Comparison of ENCODE assay signal across 15 cellular contexts in the genomic region with DNA sequence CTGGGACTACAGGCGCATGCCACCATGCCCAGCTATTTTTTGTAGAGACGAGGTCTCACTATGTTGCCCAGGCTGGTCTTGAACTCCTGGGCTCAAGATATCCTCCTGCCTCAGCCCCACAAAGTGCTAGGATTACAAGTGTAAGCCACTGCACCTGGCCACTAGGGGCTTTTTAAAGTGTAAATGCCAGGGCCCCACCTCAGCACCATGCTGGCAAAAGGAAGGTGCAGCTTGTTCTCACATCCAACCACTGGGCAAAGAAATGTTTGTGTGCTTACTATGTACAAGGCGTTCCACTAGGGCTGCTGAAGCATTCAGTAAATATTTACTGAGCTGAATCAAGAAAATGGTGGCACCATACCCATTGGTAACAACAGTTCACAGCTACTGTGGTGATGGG. TPM values are rescaled to one million over a fixed set of nuclear protein-coding genes. Genes with fewer than 3 reads are reported as not detected.
DNase-seq lines count a peak whose midpoint lies in the region; ATAC-seq and TF ChIP-seq lines count a peak whose summit lies in the region.
"Had no signal": no experiment of that assay in that cellular context is flagged by ENCODE, and none has a peak within 500 bp of the region (broad histone marks: within the 10 kb centered on the region; RNA-seq: fewer than 3 reads in every experiment).

No MANE protein-coding gene starts in this region.

- H3K4me1 ChIP-seq in neural progenitor cell (no peaks in the 10 kb centered on the region), neuronal stem cell (ENCODE audit: control insufficient read depth in 2 of 2, insufficient read depth in 1 of 2, low read depth in 1 of 2, low read length in 2 of 2) (no peaks in the 10 kb centered on the region)

- H3K36me3 ChIP-seq in WERI-Rb-1 (peaks cover 44% of the 10 kb centered on the region), neural progenitor cell (no peaks in the 10 kb centered on the region), neuronal stem cell (replicated peaks in 1 of 2; ENCODE audit: control insufficient read depth in 2 of 2, insufficient read depth in 2 of 2, low read length in 2 of 2) (peaks cover 0 to 44% of the 10 kb centered on the region in 2 donors)

- H3K14ac ChIP-seq in neuronal stem cell (ENCODE audit: low read length), result no peak overlapping the region

- H3K36me3 Mint-ChIP-seq in neural progenitor cell, result peaks cover 7% of the 10 kb centered on the region

- no peak overlapping the region for H2BK15ac ChIP-seq in neuronal stem cell (ENCODE audit: low read length)

- peaks cover 6% of the 10 kb centered on the region for H3K79me1 ChIP-seq in neuronal stem cell (ENCODE audit: low read depth, low read length)

- H4K20me1 ChIP-seq in neural progenitor cell (ENCODE audit: low read depth), result peaks cover 30% of the 10 kb centered on the region

- H2BK5ac ChIP-seq in neuronal stem cell (ENCODE audit: low read length), result no peak overlapping the region

- no peak overlapping the region for H4K91ac ChIP-seq in neuronal stem cell (ENCODE audit: low read depth, low read length, poor library complexity)

- H3F3A ChIP-seq in neural progenitor cell (ENCODE audit: low read depth), result no peaks in the 10 kb centered on the region

- no peak overlapping the region for H3K27ac Mint-ChIP-seq in neural progenitor cell
- H3K27ac Mint-ChIP-seq: activated naive CD8-positive, alpha-beta T cell treated with anti-CD3 and anti-CD28 coated beads, Interleukin-2, amount 10 ng/mL, durations not matched to agents 7 days and 5 days had no signal

- no peak overlapping the region for H2BK12ac ChIP-seq in neuronal stem cell (ENCODE audit: low read length)

- H2BK120ac ChIP-seq in neuronal stem cell (ENCODE audit: low read depth, low read length), result no peak overlapping the region

- H3K4me3 Mint-ChIP-seq in neural progenitor cell, result no peak overlapping the region
- H3K4me3 Mint-ChIP-seq: activated naive CD8-positive, alpha-beta T cell treated with anti-CD3 and anti-CD28 coated beads, Interleukin-2, amount 10 ng/mL, durations not matched to agents 7 days and 5 days; immature natural killer cell had no signal

- peaks cover 56% of the 10 kb centered on the region for H3K79me2 ChIP-seq in neural progenitor cell (ENCODE audit: low read depth)

- no peak overlapping the region for H3K9ac ChIP-seq in neural progenitor cell
- H3K9ac ChIP-seq in neuronal stem cell (ENCODE audit: low read depth, low read length, poor library complexity), result no peak overlapping the region

- no CpG with 5 or more reads among the region's 3 CpGs for WGBS in neuronal stem cell (ENCODE audit: extremely low coverage in 2 of 2, insufficient read length in 2 of 2, insufficient replicate concordance in 1 of 2), 2 donors

- ATAC-seq in HG03342 (IDR thresholded peaks at IDR 0.05; ENCODE audit: unreplicated experiment), result no peak

- H3K27me3 ChIP-seq in WERI-Rb-1 (ENCODE audit: insufficient read depth, low read depth, severe bottlenecking), result no peaks in the 10 kb centered on the region
- no peaks in the 10 kb centered on the region for H3K27me3 ChIP-seq in neural progenitor cell
- H3K27me3 ChIP-seq in neuronal stem cell (ENCODE audit: control insufficient read depth in 3 of 3, insufficient read depth in 3 of 3, low read depth in 1 of 3, low read length in 3 of 3), result no peaks in the 10 kb centered on the region

- peak; percentile 62 for DNase-seq in NCI-H2029 (lab: John Stamatoyannopoulos, UW)
- DNase-seq in NCI-H2029 treated with DMSO at 0.1 percent for 48 hours (lab: John Stamatoyannopoulos, UW), result no peak
- DNase-seq in WERI-Rb-1, result no peak
- DNase-seq in neural progenitor cell (ENCODE audit: low spot score), result no peak
- DNase-seq in HUDEP-2 (lab: John Stamatoyannopoulos, UW; ENCODE audit: unreplicated experiment in 76 of 76), result no peak
- DNase-seq in neuronal stem cell (ENCODE audit: low spot score), result no peak
- DNase-seq: activated CD4-positive, alpha-beta T cell treated with anti-CD3 and anti-CD28 coated beads, Interleukin-2, amount 50 U/mL, for 1 hour; activated naive CD8-positive, alpha-beta T cell treated with anti-CD3 and anti-CD28 coated beads, Interleukin-2, amount 10 ng/mL, durations not matched to agents 7 days and 5 days; EL; immature natural killer cell; SW 1271 had no signal

- H3K4me3 ChIP-seq in GM12875 (ENCODE audit: low read depth, low read length) (no peak overlapping the region), WERI-Rb-1 (ENCODE audit: low read depth, low read length) (no peak overlapping the region), neural progenitor cell (no peak overlapping the region), neuronal stem cell (ENCODE audit: low read length in 2 of 2) (no peak overlapping the region)
- H3K4me3 ChIP-seq: thoracic aorta had no signal

- H3K4me2 ChIP-seq in neural progenitor cell (no peak overlapping the region), neuronal stem cell (ENCODE audit: insufficient read depth, low read length, poor library complexity, severe bottlenecking) (no peak overlapping the region)

- H2AFZ ChIP-seq in neural progenitor cell (replicated peaks) (no peak overlapping the region), neuronal stem cell (ENCODE audit: low read length) (no peak overlapping the region)

- no peaks in the 10 kb centered on the region for H3K27me3 Mint-ChIP-seq in neural progenitor cell (ENCODE audit: insufficient read depth, low read depth)
- H3K27me3 Mint-ChIP-seq: activated naive CD8-positive, alpha-beta T cell treated with anti-CD3 and anti-CD28 coated beads, Interleukin-2, amount 10 ng/mL, durations not matched to agents 7 days and 5 days had no signal

- TF ChIP-seq CTCF in GM12875 (IDR thresholded peaks at IDR 0.05; ENCODE audit: borderline replicate concordance, insufficient read depth, low read depth, low read length) (peak; percentile 22; the same call in 1 of the 2 replicates), WERI-Rb-1 (IDR thresholded peaks at IDR 0.05; ENCODE audit: low read depth, low read length) (peak; percentile 37), neural progenitor cell (IDR thresholded peaks at IDR 0.05) (peak; percentile 12)

- no peak overlapping the region for H3K27ac ChIP-seq in WERI-Rb-1
- no peak overlapping the region for H3K27ac ChIP-seq in neural progenitor cell
- no peak overlapping the region for H3K27ac ChIP-seq in neuronal stem cell (replicated peaks; ENCODE audit: low read length)
- H3K27ac ChIP-seq: thoracic aorta had no signal

- no peak overlapping the region for H3K4ac ChIP-seq in neuronal stem cell (ENCODE audit: low read length)

- H3K18ac ChIP-seq in neuronal stem cell (ENCODE audit: low read length), result no peak overlapping the region

- H3K4me1 Mint-ChIP-seq in neural progenitor cell, result no peaks in the 10 kb centered on the region

- no peak overlapping the region for H3K23ac ChIP-seq in neuronal stem cell (ENCODE audit: low read depth, low read length, poor library complexity)

- H3K9me3 ChIP-seq in WERI-Rb-1 (ENCODE audit: severe bottlenecking) (no peaks in the 10 kb centered on the region), neural progenitor cell (ENCODE audit: low read depth) (no peaks in the 10 kb centered on the region), neuronal stem cell (replicated peaks in 1 of 2; ENCODE audit: control insufficient read depth in 2 of 2, insufficient read depth in 1 of 2, low read depth in 1 of 2, low read length in 2 of 2) (no peaks in the 10 kb centered on the region)
- H3K9me3 ChIP-seq: thoracic aorta had no signal

- H2AK5ac ChIP-seq in neuronal stem cell (ENCODE audit: low read depth, low read length), result no peak overlapping the region

- H3K9me3 Mint-ChIP-seq in neural progenitor cell, result no peaks in the 10 kb centered on the region
- H3K9me3 Mint-ChIP-seq: activated naive CD8-positive, alpha-beta T cell treated with anti-CD3 and anti-CD28 coated beads, Interleukin-2, amount 10 ng/mL, durations not matched to agents 7 days and 5 days; immature natural killer cell had no signal

- H4K8ac ChIP-seq in neuronal stem cell (ENCODE audit: low read depth, low read length), result no peak overlapping the region

RNA-seq across cellular contexts. Expression of a gene that starts 22.6 kb away (rescaled TPM):
- total RNA-seq in neural progenitor cell (ENCODE audit: low replicate concordance), result 11.7 and 22.9 TPM in 2 replicates
- 22.7 TPM for polyA plus RNA-seq in neuronal stem cell (2013, experiment 1 of 2)
- polyA plus RNA-seq in neuronal stem cell (2013, experiment 2 of 2), result 25.4 TPM

RNA-seq across cellular contexts. Expression of a gene that starts 46.3 kb away (rescaled TPM):
- total RNA-seq in neural progenitor cell (ENCODE audit: low replicate concordance), result not detected in 2 replicates
- polyA plus RNA-seq in neuronal stem cell (2013, experiment 1 of 2), result not detected
- polyA plus RNA-seq in neuronal stem cell (2013, experiment 2 of 2), result not detected
- total RNA-seq: A172; activated naive CD8-positive, alpha-beta T cell treated with anti-CD3 and anti-CD28 coated beads, Interleukin-2, amount 10 ng/mL, durations not matched to agents 7 days and 5 days; thoracic aorta had no signal
- polyA plus RNA-seq: immature natural killer cell had no signal

RNA-seq across cellular contexts. Expression of a gene that starts 50.6 kb away (rescaled TPM):
- 0.43 and 0.74 TPM in 2 replicates for total RNA-seq in neural progenitor cell (ENCODE audit: low replicate concordance)
- polyA plus RNA-seq in neuronal stem cell (2013, experiment 1 of 2), result 0.45 TPM
- 0.50 TPM for polyA plus RNA-seq in neuronal stem cell (2013, experiment 2 of 2)
- total RNA-seq: activated naive CD8-positive, alpha-beta T cell treated with anti-CD3 and anti-CD28 coated beads, Interleukin-2, amount 10 ng/mL, durations not matched to agents 7 days and 5 days had no signal
- polyA plus RNA-seq: immature natural killer cell had no signal
